ENCODE assay signal across 7 cellular contexts in genomic region chr18:49561127-49561376, GRCh38. TPM values are rescaled to one million over a fixed set of nuclear protein-coding genes. Genes with fewer than 3 reads are reported as not detected.
DNase-seq lines count a peak whose midpoint lies in the region; ATAC-seq and TF ChIP-seq lines count a peak whose summit lies in the region.

No MANE protein-coding gene starts in this region.

- H3K4me1 Mint-ChIP-seq in activated B cell treated with CpG ODN at 0.5 μM for 24 hours: peaks cover 32% of the 10 kb centered on the region

- no peak for TF ChIP-seq POLR2A in spleen (IDR thresholded peaks at IDR 0.05)

- intact Hi-C loops in activated B cell treated with CpG ODN at 0.5 μM for 24 hours (cut with micrococcal nuclease): loop anchor here (5.0 kb wide), 1 partner anchor 796 kb away; no protein-coding TSS in a partner anchor
- intact Hi-C loops in spleen (cut with DNase I; ENCODE audit: low total_unique reads): no loop called here

- H3K4me3 Mint-ChIP-seq in activated B cell treated with CpG ODN at 0.5 μM for 24 hours: peak overlapping the region; percentile 73

- H3K27ac Mint-ChIP-seq in activated B cell treated with CpG ODN at 0.5 μM for 24 hours: no peak overlapping the region

- CTCF ChIA-PET in activated B cell treated with CpG ODN at 0.5 μM for 24 hours (lab: Charles Lee): no interaction called here

- peak overlapping the region; percentile 48 for H3K4me3 ChIP-seq in H7 (ENCODE audit: insufficient read depth, low read depth, low read length)
- H3K4me3 ChIP-seq in iPS DF 6.9 (ENCODE audit: low read length): peak overlapping the region; percentile 45
- peak overlapping the region; percentile 25 to 65 (median 30) for H3K4me3 ChIP-seq in spleen

- H3K27ac ChIP-seq in iPS DF 6.9 (ENCODE audit: low read length): no peak overlapping the region
- no peak overlapping the region for H3K27ac ChIP-seq in spleen

- WGBS in iPS DF 6.9 (ENCODE audit: insufficient coverage, insufficient read length): no CpG with 5 or more reads among the region's 17 CpGs
- 3 to 10% (median 4%) methylated on average over 14 to 17 of the region's 17 CpGs for WGBS in spleen, 5 donors

- H3K4me1 ChIP-seq in iPS DF 6.9 (ENCODE audit: control insufficient read depth, insufficient read depth, low read length) (peaks cover 1% of the 10 kb centered on the region; the same call in 1 of the 2 replicates), spleen (peaks cover 12 to 29% (median 23%) of the 10 kb centered on the region in 6 donors)

- POLR2A ChIA-PET in activated B cell treated with CpG ODN at 0.5 μM for 24 hours (lab: Charles Lee): no interaction called here

- H3K27me3 ChIP-seq in H7 (ENCODE audit: control insufficient read depth, insufficient read depth, low read length) (peaks cover 34% of the 10 kb centered on the region), iPS DF 6.9 (ENCODE audit: control insufficient read depth, insufficient read depth, low read length) (peaks cover 6% of the 10 kb centered on the region; the same call in 1 of the 2 replicates), spleen (replicated peaks in 1 of 7) (peaks cover 0 to 77% (median 44%) of the 10 kb centered on the region in 7 donors)

- ATAC-seq in activated B cell treated with CpG ODN at 0.5 μM for 24 hours (ENCODE audit: low read depth) (no peak), HG02623 (IDR thresholded peaks at IDR 0.05; ENCODE audit: unreplicated experiment) (no peak), HG03378 (IDR thresholded peaks at IDR 0.05; ENCODE audit: unreplicated experiment) (no peak)

- DNase-seq in H7 (no peak), activated B cell treated with CpG ODN at 0.5 μM for 24 hours (peak; percentile 15), iPS DF 6.9 (ENCODE audit: low read depth, low spot score) (no peak), spleen (no peak), NCI-H2029 (lab: John Stamatoyannopoulos, UW) (no peak)

- H3K27me3 Mint-ChIP-seq in activated B cell treated with CpG ODN at 0.5 μM for 24 hours: peaks cover 69% of the 10 kb centered on the region

- H3K36me3 Mint-ChIP-seq in activated B cell treated with CpG ODN at 0.5 μM for 24 hours (ENCODE audit: low read depth): no peaks in the 10 kb centered on the region

- no peaks in the 10 kb centered on the region for H3K9me3 Mint-ChIP-seq in activated B cell treated with CpG ODN at 0.5 μM for 24 hours

- H3K36me3 ChIP-seq in H7 (replicated peaks; ENCODE audit: control insufficient read depth, insufficient read depth, low read length): no peaks in the 10 kb centered on the region
- no peaks in the 10 kb centered on the region for H3K36me3 ChIP-seq in iPS DF 6.9 (ENCODE audit: control insufficient read depth, insufficient read depth, low read length)
- H3K36me3 ChIP-seq in spleen: no peaks in the 10 kb centered on the region

- TF ChIP-seq CTCF in activated B cell treated with CpG ODN at 0.5 μM for 24 hours (IDR thresholded peaks at IDR 0.05): no peak
- TF ChIP-seq CTCF in spleen (IDR thresholded peaks at IDR 0.05 in 8 of 11, conservative IDR thresholded peaks at IDR 0.05 in 3 of 11): no peak

- H3K9me3 ChIP-seq in iPS DF 6.9 (ENCODE audit: control insufficient read depth, insufficient read depth, low read length) (no peaks in the 10 kb centered on the region), spleen (no peaks in the 10 kb centered on the region)

RNA-seq across cellular contexts. Expression of gene LIPG, which starts 0.8 kb away (rescaled TPM):
- total RNA-seq in H7 (2014; rRNA removed; shearing (Covaris generic)): 5.5 and 7.2 TPM in 2 replicates
- total RNA-seq in activated B cell treated with CpG ODN at 0.5 μM for 24 hours (0.29 TPM in 1 of 2 replicates, not detected in the other), spleen (1 to 10 TPM in 2 of 7 donors, under 1 TPM in 2, not detected in 3; 0.35 to 2.7 (median 1.2) TPM)
- polyA plus RNA-seq in spleen: under 1 TPM; 0.11 to 0.24 (median 0.22) TPM
